14 cellular contexts compared by ENCODE assay signal in genomic region chr18:2955966-2956521, GRCh38. TPM values are rescaled to one million over a fixed set of nuclear protein-coding genes. Genes with fewer than 3 reads are reported as not detected.
DNase-seq lines count a peak whose midpoint lies in the region; ATAC-seq, FAIRE-seq and TF ChIP-seq lines count a peak whose summit lies in the region.
"Had no signal": no experiment of that assay in that cellular context is flagged by ENCODE, and none has a peak within 500 bp of the region (broad histone marks: within the 10 kb centered on the region; RNA-seq: fewer than 3 reads in every experiment).

No MANE protein-coding gene starts in this region.

- H3K9me3 Mint-ChIP-seq in activated CD8-positive, alpha-beta T cell treated with anti-CD3 and anti-CD28 coated beads, Interleukin-2, amount 10 ng/mL, durations not matched to agents 7 days and 5 days (ENCODE audit: insufficient read depth), result no peaks in the 10 kb centered on the region

- BruUV-seq in mammary epithelial cell (replicated peaks; lab: Mats Ljungman, UMichigan), result no TSS peak

- peaks cover 0 to 2% of the 10 kb centered on the region in 2 donors for H3K4me1 ChIP-seq in breast epithelium
- no peaks in the 10 kb centered on the region for H3K4me1 ChIP-seq in mammary epithelial cell (ENCODE audit: insufficient read depth, low read length)

- dilution Hi-C loops in mammary epithelial cell (cut with HindIII; ENCODE audit: low sequenced_read_pairs), result no loop called here

- peaks cover 73% of the 10 kb centered on the region for H3K36me3 Mint-ChIP-seq in activated CD8-positive, alpha-beta T cell treated with anti-CD3 and anti-CD28 coated beads, Interleukin-2, amount 10 ng/mL, durations not matched to agents 7 days and 5 days (ENCODE audit: low read depth)

- no peak for ATAC-seq in activated CD8-positive, alpha-beta T cell treated with anti-CD3 and anti-CD28 coated beads, Interleukin-2, amount 10 ng/mL, durations not matched to agents 7 days and 5 days
- no peak for ATAC-seq in HG02840 (IDR thresholded peaks at IDR 0.05; ENCODE audit: low FRiP score, unreplicated experiment)
- ATAC-seq: pancreas had no signal

- 94% methylated on average over 8 of the region's 8 CpGs for WGBS in mammary epithelial cell (ENCODE audit: low coverage, missing lambda C conversion rate)

- H3K9me3 ChIP-seq in breast epithelium, result no peaks in the 10 kb centered on the region
- no peaks in the 10 kb centered on the region for H3K9me3 ChIP-seq in mammary epithelial cell (replicated peaks; ENCODE audit: insufficient read depth, low read length)
- no peaks in the 10 kb centered on the region for H3K9me3 ChIP-seq in MG63
- H3K9me3 ChIP-seq: pancreas had no signal

- no peaks in the 10 kb centered on the region for H4K20me1 ChIP-seq in mammary epithelial cell (ENCODE audit: insufficient read depth, low read length)

- TF ChIP-seq CTCF in breast epithelium (IDR thresholded peaks at IDR 0.05) (no peak), mammary epithelial cell (conservative IDR thresholded peaks at IDR 0.05 in 1 of 2, IDR thresholded peaks at IDR 0.05 in 1 of 2; ENCODE audit: extremely low read depth in 1 of 2, insufficient read depth in 1 of 2, low read depth in 1 of 2, low read length in 2 of 2) (no peak)

- H3K4me2 ChIP-seq in mammary epithelial cell (ENCODE audit: insufficient read depth, low read depth, low read length), result no peak overlapping the region

- CTCF ChIA-PET in mammary epithelial cell (lab: Charles Lee; ENCODE audit: low non-redundant PET), result no interaction called here
- CTCF ChIA-PET in activated CD8-positive, alpha-beta T cell treated with anti-CD3 and anti-CD28 coated beads, Interleukin-2, amount 10 ng/mL, durations not matched to agents 7 days and 5 days (lab: Charles Lee), result interaction anchor here (0.7 to 11.3 kb wide), 6 partner anchors 16 to 107 kb away, joined by 3 to 130 read pairs (median 31); no protein-coding TSS in a partner anchor

- intact Hi-C loops in breast epithelium (cut with DNase I; ENCODE audit: low total_unique reads) (no loop called here), mammary epithelial cell (cut with micrococcal nuclease) (no loop called here)

- H3K9ac ChIP-seq in mammary epithelial cell (ENCODE audit: insufficient read depth, low read length), result no peak overlapping the region

- H3K27ac Mint-ChIP-seq in activated CD8-positive, alpha-beta T cell treated with anti-CD3 and anti-CD28 coated beads, Interleukin-2, amount 10 ng/mL, durations not matched to agents 7 days and 5 days, result peak overlapping the region; percentile 88

- H3K4me3 Mint-ChIP-seq in activated CD8-positive, alpha-beta T cell treated with anti-CD3 and anti-CD28 coated beads, Interleukin-2, amount 10 ng/mL, durations not matched to agents 7 days and 5 days, result peak overlapping the region; percentile 70

- H3K27me3 Mint-ChIP-seq in activated CD8-positive, alpha-beta T cell treated with anti-CD3 and anti-CD28 coated beads, Interleukin-2, amount 10 ng/mL, durations not matched to agents 7 days and 5 days (ENCODE audit: low read depth), result no peaks in the 10 kb centered on the region

- POLR2A ChIA-PET in activated CD8-positive, alpha-beta T cell treated with anti-CD3 and anti-CD28 coated beads, Interleukin-2, amount 10 ng/mL, durations not matched to agents 7 days and 5 days (lab: Charles Lee), result interaction anchor here (1.1 to 8.8 kb wide), 3 partner anchors 15 to 27 kb away, joined by 5 to 98 read pairs (median 14); no protein-coding TSS in a partner anchor

- H3K79me2 ChIP-seq in mammary epithelial cell (ENCODE audit: insufficient read depth, low read length), result no peaks in the 10 kb centered on the region

- in situ Hi-C loops in mammary epithelial cell (cut with MboI; ENCODE audit: low sequenced_read_pairs in 2 of 2), result no loop called here

- H3K27ac ChIP-seq in breast epithelium (peak overlapping the region; percentile 54 to 71), mammary epithelial cell (ENCODE audit: insufficient read depth, low read depth, low read length) (no peak overlapping the region)
- H3K27ac ChIP-seq: pancreas had no signal

- H3K27me3 ChIP-seq in breast epithelium (no peaks in the 10 kb centered on the region), mammary epithelial cell (ENCODE audit: insufficient read depth, low read length) (no peaks in the 10 kb centered on the region), MG63 (no peaks in the 10 kb centered on the region)
- H3K27me3 ChIP-seq: pancreas had no signal

- H2AFZ ChIP-seq in mammary epithelial cell (ENCODE audit: low read depth, low read length), result no peak overlapping the region

- peaks cover 68% of the 10 kb centered on the region for H3K4me1 Mint-ChIP-seq in activated CD8-positive, alpha-beta T cell treated with anti-CD3 and anti-CD28 coated beads, Interleukin-2, amount 10 ng/mL, durations not matched to agents 7 days and 5 days (ENCODE audit: low read depth)

- peak; percentile 55 for FAIRE-seq in urothelium cell line (lab: Jason Lieb, UNC)
- FAIRE-seq: pancreas had no signal

- H3K36me3 ChIP-seq in breast epithelium (no peaks in the 10 kb centered on the region), mammary epithelial cell (ENCODE audit: insufficient read depth, low read length) (peaks cover 4% of the 10 kb centered on the region), MG63 (peaks cover 35% of the 10 kb centered on the region)

- peak overlapping the region in 1 of 3 donors; percentile 11 for H3K4me3 ChIP-seq in breast epithelium
- H3K4me3 ChIP-seq in mammary epithelial cell (replicated peaks in 1 of 3; ENCODE audit: insufficient read depth in 1 of 3, low read depth in 2 of 3, low read length in 3 of 3), result no peak overlapping the region
- no peak overlapping the region for H3K4me3 ChIP-seq in MG63
- H3K4me3 ChIP-seq: lung, pancreas had no signal

- DNase-seq in breast epithelium (ENCODE audit: low spot score in 2 of 2), result no peak
- DNase-seq in mammary epithelial cell, result no peak
- DNase-seq in activated CD8-positive, alpha-beta T cell treated with anti-CD3 and anti-CD28 coated beads, Interleukin-2, amount 10 ng/mL, durations not matched to agents 7 days and 5 days, result no peak
- peak; percentile 51 for DNase-seq in fibroblast of the conjunctiva (ENCODE audit: low read depth)
- no peak for DNase-seq in urothelium cell line (ENCODE audit: low spot score)
- DNase-seq in MG63, result no peak
- DNase-seq in GF-D8 (lab: John Stamatoyannopoulos, UW), result no peak
- DNase-seq: DND-41, Karpas-422, NCI-H2029, pancreas, SHP77 treated with DMSO at 0.1 percent for 48 hours had no signal

- no peak for TF ChIP-seq POLR2A in breast epithelium (IDR thresholded peaks at IDR 0.05)

RNA-seq across cellular contexts. Expression of gene LPIN2, which starts 56.9 kb away (rescaled TPM):
- total RNA-seq in breast epithelium (10 to 100 TPM; 21.8 to 38.1 (median 29.2) TPM), mammary epithelial cell (10 to 100 TPM in 1 of 2 donors, 1 to 10 TPM in 1; 9.9 to 20.3 TPM)
- 6.4 TPM for polyA plus RNA-seq in mammary epithelial cell
- 5.6 TPM for polyA minus RNA-seq in mammary epithelial cell
- total RNA-seq in activated CD8-positive, alpha-beta T cell treated with anti-CD3 and anti-CD28 coated beads, Interleukin-2, amount 10 ng/mL, durations not matched to agents 7 days and 5 days, result 10 to 100 TPM; 77.5 TPM
- total RNA-seq in MG63 (2014; rRNA removed; shearing (Covaris generic); ENCODE audit: low replicate concordance), result 14.2 and 29.3 TPM in 2 replicates
